9 cellular contexts compared by ENCODE assay signal in genomic region chr6:24929255-24929654, GRCh38. TPM values are rescaled to one million over a fixed set of nuclear protein-coding genes. Genes with fewer than 3 reads are reported as not detected.
DNase-seq lines count a peak whose midpoint lies in the region; ATAC-seq and TF ChIP-seq lines count a peak whose summit lies in the region.
"Had no signal": no experiment of that assay in that cellular context is flagged by ENCODE, and none has a peak within 500 bp of the region (broad histone marks: within the 10 kb centered on the region; RNA-seq: fewer than 3 reads in every experiment).

No MANE protein-coding gene starts in this region.

- no peak for TF ChIP-seq CTCF in NB4 (IDR thresholded peaks at IDR 0.05; ENCODE audit: low read depth, low read length)
- no peak for TF ChIP-seq CTCF in brain microvascular endothelial cell (IDR thresholded peaks at IDR 0.05; ENCODE audit: low read depth, low read length, missing control alignments)
- no peak for TF ChIP-seq CTCF in hepatocyte (IDR thresholded peaks at IDR 0.05; ENCODE audit: poor library complexity)

- no peak overlapping the region for H3K23ac ChIP-seq in mesenchymal stem cell (ENCODE audit: low read length in 2 of 2)

- WGBS in mesenchymal stem cell, result no CpG with 5 or more reads among the region's 1 CpG
- 91% methylated on average over 1 of the region's 1 CpG for WGBS in hepatocyte (ENCODE audit: low lambda C conversion rate, missing lambda C conversion rate)

- H2BK12ac ChIP-seq in mesenchymal stem cell (ENCODE audit: low read length in 2 of 2), result peak overlapping the region; percentile 40 to 49

- peak; percentile 38 for ATAC-seq in GM18508 (IDR thresholded peaks at IDR 0.05; ENCODE audit: insufficient read depth, unreplicated experiment)
- ATAC-seq in GM21619 (IDR thresholded peaks at IDR 0.05; ENCODE audit: unreplicated experiment), result peak; percentile 40

- H4K20me1 ChIP-seq in hepatocyte (ENCODE audit: insufficient read depth, poor library complexity, severe bottlenecking), result no peaks in the 10 kb centered on the region

- H3K18ac ChIP-seq in mesenchymal stem cell (ENCODE audit: low read depth in 1 of 2, low read length in 2 of 2), result no peak overlapping the region

- H3K79me2 ChIP-seq in hepatocyte, result no peaks in the 10 kb centered on the region

- H3K36me3 ChIP-seq in mesenchymal stem cell (ENCODE audit: control insufficient read depth in 1 of 2, insufficient read depth in 2 of 2, low read depth in 1 of 2, low read length in 2 of 2) (no peaks in the 10 kb centered on the region), brain microvascular endothelial cell (replicated peaks) (no peaks in the 10 kb centered on the region), hepatocyte (replicated peaks; ENCODE audit: insufficient read depth, low read depth) (no peaks in the 10 kb centered on the region)

- no peak overlapping the region for H2BK15ac ChIP-seq in mesenchymal stem cell (ENCODE audit: low read depth, poor library complexity, severe bottlenecking)

- no peak overlapping the region for H2BK120ac ChIP-seq in mesenchymal stem cell (ENCODE audit: low read depth, low read length)

- H3K9me3 ChIP-seq in mesenchymal stem cell (ENCODE audit: control insufficient read depth, low read length) (no peaks in the 10 kb centered on the region), hepatocyte (ENCODE audit: low read depth) (no peaks in the 10 kb centered on the region)

- H3K27ac ChIP-seq in mesenchymal stem cell (ENCODE audit: low read length, poor library complexity, severe bottlenecking) (no peak overlapping the region), brain microvascular endothelial cell (no peak overlapping the region), hepatocyte (no peak overlapping the region)

- H3K4me1 ChIP-seq in mesenchymal stem cell (ENCODE audit: control insufficient read depth, insufficient read depth, low read depth, low read length), result peaks cover 4% of the 10 kb centered on the region
- peaks cover 6% of the 10 kb centered on the region for H3K4me1 ChIP-seq in hepatocyte (ENCODE audit: insufficient read depth)

- no peak for TF ChIP-seq POLR2A in NB4 (IDR thresholded peaks at IDR 0.05; ENCODE audit: extremely low read depth, insufficient read length)

- no peak overlapping the region for H4K91ac ChIP-seq in mesenchymal stem cell (ENCODE audit: low read length)

- no peaks in the 10 kb centered on the region for H3K9me2 ChIP-seq in hepatocyte (replicated peaks; ENCODE audit: insufficient read depth)

- H2AFZ ChIP-seq in mesenchymal stem cell (ENCODE audit: low read depth, low read length) (no peak overlapping the region), hepatocyte (no peak overlapping the region)

- H3K4me3 ChIP-seq in NB4 (ENCODE audit: low read depth, low read length) (no peak overlapping the region), mesenchymal stem cell (ENCODE audit: insufficient read depth in 1 of 2, low read depth in 1 of 2, low read length in 2 of 2) (no peak overlapping the region), brain microvascular endothelial cell (ENCODE audit: low read depth, low read length) (no peak overlapping the region), hepatocyte (no peak overlapping the region)

- no peak overlapping the region for H3K4ac ChIP-seq in mesenchymal stem cell (ENCODE audit: low read depth in 1 of 2, low read length in 2 of 2)

- in situ Hi-C loops in brain microvascular endothelial cell (cut with HindIII; ENCODE audit: low pct_ligation_motif_present, low sequenced_read_pairs), result no loop called here

- H2BK5ac ChIP-seq in mesenchymal stem cell (ENCODE audit: low read depth, low read length, poor library complexity, severe bottlenecking), result no peak overlapping the region

- DNase-seq in NB4 (ENCODE audit: low read depth) (peak; percentile 26), mesenchymal stem cell (peak; percentile 24), NCI-H748 (lab: John Stamatoyannopoulos, UW; ENCODE audit: unreplicated experiment) (no peak), brain microvascular endothelial cell (no peak), hepatocyte (ENCODE audit: low spot score) (no peak), dermis blood vessel endothelial cell (no peak)
- DNase-seq: NCI-H69 had no signal

- no peak overlapping the region for H4K8ac ChIP-seq in mesenchymal stem cell (ENCODE audit: low read length)

- no peak overlapping the region for H3K4me2 ChIP-seq in mesenchymal stem cell (ENCODE audit: low read length, poor library complexity, severe bottlenecking)
- no peak overlapping the region for H3K4me2 ChIP-seq in hepatocyte

- no peaks in the 10 kb centered on the region for H3K79me1 ChIP-seq in mesenchymal stem cell (replicated peaks; ENCODE audit: low read length, poor library complexity, severe bottlenecking)

- no peak overlapping the region for H3K14ac ChIP-seq in mesenchymal stem cell (ENCODE audit: low read length in 2 of 2)

- no peak overlapping the region for H2AK5ac ChIP-seq in mesenchymal stem cell (ENCODE audit: low read length, severe bottlenecking)

- no peak overlapping the region for H3K9ac ChIP-seq in mesenchymal stem cell (ENCODE audit: low read length)

- peaks cover 0 to 5% of the 10 kb centered on the region in 2 experiments for H3K27me3 ChIP-seq in mesenchymal stem cell (ENCODE audit: control insufficient read depth in 1 of 2, insufficient read depth in 1 of 2, low read length in 2 of 2)
- H3K27me3 ChIP-seq in brain microvascular endothelial cell (replicated peaks), result no peaks in the 10 kb centered on the region
- no peaks in the 10 kb centered on the region for H3K27me3 ChIP-seq in hepatocyte

RNA-seq across cellular contexts. Expression of gene RIPOR2, which starts 6.5 kb away (rescaled TPM):
- polyA plus RNA-seq in mesenchymal stem cell (2013, experiment 1 of 2), result 0.62 TPM
- 0.41 TPM for polyA plus RNA-seq in mesenchymal stem cell (2013, experiment 2 of 2)
- 17.3 and 17.6 TPM in 2 replicates for total RNA-seq in hepatocyte
- polyA plus RNA-seq in hepatocyte, result 11.8 and 14.4 TPM in 2 replicates
- total RNA-seq in dermis blood vessel endothelial cell, result under 0.01 TPM in 1 of 2 replicates, not detected in the other

Comparison
In these comparisons a context has a peak if more than half of its experiments do, and no peak if none do; other contexts are left out.
1. DNase-seq: peak in NB4 (single experiment) and mesenchymal stem cell (single experiment); none in NCI-H748 (single experiment), brain microvascular endothelial cell (single experiment), hepatocyte (single experiment) and dermis blood vessel endothelial cell (single experiment).
2. RNA of gene RIPOR2, which starts 6.5 kb away (total RNA-seq): 17.3 to 17.6 TPM in hepatocyte; under 0.01 TPM in dermis blood vessel endothelial cell; every median in the first group is over 10 times any median in the second.